Comparison of ENCODE assay signal across 12 cellular contexts in genomic region chr2:237742191-237742590, GRCh38. TPM values are rescaled to one million over a fixed set of nuclear protein-coding genes. Genes with fewer than 3 reads are reported as not detected.
DNase-seq lines count a peak whose midpoint lies in the region; ATAC-seq and TF ChIP-seq lines count a peak whose summit lies in the region.
"Had no signal": no experiment of that assay in that cellular context is flagged by ENCODE, and none has a peak within 500 bp of the region (broad histone marks: within the 10 kb centered on the region; RNA-seq: fewer than 3 reads in every experiment).

No MANE protein-coding gene starts in this region.

- H3K4me1 Mint-ChIP-seq in MCF 10A (ENCODE audit: insufficient read depth, unreplicated experiment) = peaks cover 30% of the 10 kb centered on the region
- H3K4me1 Mint-ChIP-seq in activated T-helper 17 cell treated with anti-CD3 and anti-CD28 coated beads, Interleukin-2, amount 50 U/mL, for 72 hours = peaks cover 47% of the 10 kb centered on the region
- H3K4me1 Mint-ChIP-seq in type B pancreatic cell (ENCODE audit: unreplicated experiment) = peaks cover 46% of the 10 kb centered on the region

- H3K36me3 ChIP-seq in breast epithelium (no peaks in the 10 kb centered on the region), muscle layer of duodenum (ENCODE audit: control insufficient read depth in 1 of 2, insufficient read depth in 2 of 2, low read length in 2 of 2) (peaks cover 0 to 8% of the 10 kb centered on the region in 2 donors), esophagus squamous epithelium (peaks cover 0 to 40% (median 0%) of the 10 kb centered on the region in 3 donors)

- TF ChIP-seq POLR2A in breast epithelium (IDR thresholded peaks at IDR 0.05) (no peak), esophagus squamous epithelium (IDR thresholded peaks at IDR 0.05) (no peak)

- H3K9me3 ChIP-seq in breast epithelium = no peaks in the 10 kb centered on the region
- H3K9me3 ChIP-seq in muscle layer of duodenum (ENCODE audit: control insufficient read depth in 1 of 2, low read length in 2 of 2) = no peaks in the 10 kb centered on the region
- no peaks in the 10 kb centered on the region for H3K9me3 ChIP-seq in esophagus squamous epithelium
- H3K9me3 ChIP-seq: SK-N-SH had no signal

- H3K4me1 ChIP-seq in breast epithelium (no peaks in the 10 kb centered on the region), muscle layer of duodenum (ENCODE audit: control insufficient read depth in 1 of 2, insufficient read depth in 2 of 2, low read length in 2 of 2) (peaks cover 20 to 66% of the 10 kb centered on the region in 2 donors), esophagus squamous epithelium (peaks cover 6 to 80% (median 37%) of the 10 kb centered on the region in 3 donors)

- H3K27ac Mint-ChIP-seq in MCF 10A (ENCODE audit: low read depth, unreplicated experiment) (peak overlapping the region; percentile 19), type B pancreatic cell (peak overlapping the region; percentile 75)
- peak overlapping the region; percentile 91 for H3K27ac Mint-ChIP-seq in activated T-helper 17 cell treated with anti-CD3 and anti-CD28 coated beads, Interleukin-2, amount 50 U/mL, for 72 hours

- DNase-seq in MCF 10A (ENCODE audit: unreplicated experiment) (no peak), breast epithelium (ENCODE audit: low spot score in 2 of 2) (no peak), type B pancreatic cell (ENCODE audit: extremely low spot score, unreplicated experiment) (no peak), UCSD-AML1 (lab: John Stamatoyannopoulos, UW; ENCODE audit: unreplicated experiment) (no peak), esophagus squamous epithelium (lab: John Stamatoyannopoulos, UW) (no peak)
- DNase-seq: activated CD4-positive, alpha-beta T cell treated with anti-CD3 and anti-CD28 coated beads for 1 hour; cerebellar nuclear complex; DND-41; SK-N-SH had no signal

- intact Hi-C loops in MCF 10A (cut with micrococcal nuclease) = no loop called here
- intact Hi-C loops in breast epithelium (cut with DNase I; ENCODE audit: low total_unique reads) = loop anchor here (10.0 kb wide), 2 partner anchors 67 to 157 kb away; no protein-coding TSS in a partner anchor
- intact Hi-C loops in esophagus squamous epithelium (cut with DNase I) = loop anchor here (10.0 kb wide), 1 partner anchor 157 kb away; no protein-coding TSS in a partner anchor

- H3K36me3 Mint-ChIP-seq in MCF 10A (ENCODE audit: insufficient read depth, unreplicated experiment) (peaks cover 48% of the 10 kb centered on the region), type B pancreatic cell (peaks cover 8% of the 10 kb centered on the region)
- H3K36me3 Mint-ChIP-seq in activated T-helper 17 cell treated with anti-CD3 and anti-CD28 coated beads, Interleukin-2, amount 50 U/mL, for 72 hours (ENCODE audit: low read depth) = peaks cover 94% of the 10 kb centered on the region

- no peak for ATAC-seq in activated T-helper 17 cell treated with anti-CD3 and anti-CD28 coated beads, Interleukin-2, amount 50 U/mL, for 72 hours (replicated peaks)
- no peak for ATAC-seq in activated CD4-positive, CD25-positive, alpha-beta regulatory T cell treated with anti-CD3 and anti-CD28 coated beads, Interleukin-2, amount 50 U/mL, for 24 hours

- H3K4me3 Mint-ChIP-seq in MCF 10A (ENCODE audit: unreplicated experiment) = no peak overlapping the region
- H3K4me3 Mint-ChIP-seq in activated T-helper 17 cell treated with anti-CD3 and anti-CD28 coated beads, Interleukin-2, amount 50 U/mL, for 72 hours = no peak overlapping the region
- H3K4me3 Mint-ChIP-seq in type B pancreatic cell = peak overlapping the region; percentile 24

- CTCF ChIA-PET in MCF 10A (lab: Yijun Ruan, JAX) = interaction anchor here (4.0 to 11.1 kb wide), 3 partner anchors 11 to 70 kb away, joined by 34 to 206 read pairs (median 63); no protein-coding TSS in a partner anchor

- H3K27ac ChIP-seq in breast epithelium (peak overlapping the region in 1 of 2 donors; percentile 26), muscle layer of duodenum (ENCODE audit: low read length) (peak overlapping the region; percentile 26), esophagus squamous epithelium (peak overlapping the region in 2 of 4 donors; percentile 76 to 77)

- H3K27me3 ChIP-seq in breast epithelium (no peaks in the 10 kb centered on the region), muscle layer of duodenum (ENCODE audit: low read depth, low read length) (no peaks in the 10 kb centered on the region), esophagus squamous epithelium (no peaks in the 10 kb centered on the region)

- H3K27me3 Mint-ChIP-seq in MCF 10A (ENCODE audit: insufficient read depth, unreplicated experiment) = no peaks in the 10 kb centered on the region
- no peaks in the 10 kb centered on the region for H3K27me3 Mint-ChIP-seq in activated T-helper 17 cell treated with anti-CD3 and anti-CD28 coated beads, Interleukin-2, amount 50 U/mL, for 72 hours
- no peaks in the 10 kb centered on the region for H3K27me3 Mint-ChIP-seq in type B pancreatic cell

- WGBS in esophagus squamous epithelium, 2 donors = 88 to 97% methylated on average over 9 to 12 of the region's 12 CpGs

- BruUV-seq in MCF 10A (replicated peaks; lab: Mats Ljungman, UMichigan) = no TSS peak

- H3K4me3 ChIP-seq in breast epithelium (no peak overlapping the region), muscle layer of duodenum (ENCODE audit: low read depth in 1 of 2, low read length in 2 of 2) (no peak overlapping the region), esophagus squamous epithelium (no peak overlapping the region)

- TF ChIP-seq CTCF in MCF 10A (IDR thresholded peaks at IDR 0.05; ENCODE audit: unreplicated experiment) (no peak), breast epithelium (IDR thresholded peaks at IDR 0.05) (no peak), type B pancreatic cell (conservative IDR thresholded peaks at IDR 0.05) (no peak), esophagus squamous epithelium (IDR thresholded peaks at IDR 0.05) (no peak)

- POLR2A ChIA-PET in MCF 10A (lab: Yijun Ruan, JAX) = interaction anchor here (1.1 to 1.2 kb wide), 2 partner anchors 16 to 69 kb away, joined by 3 to 4 read pairs; no protein-coding TSS in a partner anchor

- H3K9me3 Mint-ChIP-seq in MCF 10A (ENCODE audit: unreplicated experiment) = no peaks in the 10 kb centered on the region
- H3K9me3 Mint-ChIP-seq in activated T-helper 17 cell treated with anti-CD3 and anti-CD28 coated beads, Interleukin-2, amount 50 U/mL, for 72 hours = no peaks in the 10 kb centered on the region
- H3K9me3 Mint-ChIP-seq in type B pancreatic cell = no peaks in the 10 kb centered on the region

RNA-seq across cellular contexts. Expression of gene RBM44, which starts 56.4 kb away (rescaled TPM):
- 0.15 and 0.23 TPM in 2 replicates for total RNA-seq in MCF 10A (2022)
- 1 to 10 TPM; 1.4 to 2.5 (median 2.0) TPM for total RNA-seq in breast epithelium
- total RNA-seq in activated T-helper 17 cell treated with anti-CD3 and anti-CD28 coated beads, Interleukin-2, amount 50 U/mL, for 72 hours = 1 to 10 TPM; 2.1 to 3.9 TPM
- total RNA-seq in type B pancreatic cell (ENCODE audit: low replicate concordance) = 0.24 and 0.41 TPM in 2 replicates
- total RNA-seq in esophagus squamous epithelium = 1 to 10 TPM in 1 of 4 donors, under 1 TPM in 3; 0.08 to 1.5 (median 0.20) TPM

Comparison
In these comparisons a context has a peak if more than half of its experiments do, and no peak if none do; other contexts are left out.
1. H3K27ac Mint-ChIP-seq: peak in every context shown above with its lines; median percentile 91 in activated T-helper 17 cell treated with anti-CD3 and anti-CD28 coated beads, Interleukin-2, amount 50 U/mL, for 72 hours; 75 in type B pancreatic cell; 19 in MCF 10A.